ENCODE assay signal across 11 cellular contexts in the genomic region with DNA sequence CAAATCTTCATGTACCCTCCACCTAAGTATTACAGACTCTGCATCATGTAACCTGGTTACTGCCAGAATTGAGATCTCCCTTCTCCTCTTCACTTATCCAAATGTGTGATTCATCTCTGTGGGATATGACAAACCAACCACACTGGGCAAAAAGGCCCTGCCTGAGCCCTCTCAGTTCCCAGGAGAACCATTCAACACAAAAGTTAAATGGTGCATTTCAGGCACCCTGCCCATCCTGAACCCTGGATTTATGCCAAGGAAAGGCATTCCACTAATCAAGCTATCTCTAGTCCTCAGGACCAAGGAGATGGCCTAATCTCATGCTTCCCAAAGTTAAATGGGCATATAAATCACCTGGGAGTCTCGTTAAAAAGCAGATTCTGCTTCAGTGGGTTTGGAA.
DNase-seq lines count a peak whose midpoint lies in the region; ATAC-seq and TF ChIP-seq lines count a peak whose summit lies in the region.
"Had no signal": no experiment of that assay in that cellular context is flagged by ENCODE, and none has a peak within 500 bp of the region (broad histone marks: within the 10 kb centered on the region; RNA-seq: fewer than 3 reads in every experiment).

No MANE protein-coding gene starts in this region.

- no peaks in the 10 kb centered on the region for H3K9me3 ChIP-seq in SJCRH30 (replicated peaks)

- no peak for TF ChIP-seq CTCF in dorsolateral prefrontal cortex (IDR thresholded peaks at IDR 0.05 in 54 of 56, conservative IDR thresholded peaks at IDR 0.05 in 2 of 56; ENCODE audit: low read depth in 1 of 56, partially characterized antibody in 56 of 56)

- peak; percentile 87 for DNase-seq in AG20443 (ENCODE audit: low spot score)
- peak; percentile 65 for DNase-seq in H4 (ENCODE audit: low spot score)
- peak; percentile 51 to 66 for DNase-seq in SJCRH30
- DNase-seq in glomerular visceral epithelial cell (ENCODE audit: extremely low spot score), result peak; percentile 96
- no peak for DNase-seq in NCI-H526 (lab: John Stamatoyannopoulos, UW)
- no peak for DNase-seq in dorsolateral prefrontal cortex
- no peak for DNase-seq in HuH-7 (ENCODE audit: low spot score)
- DNase-seq: activated CD4-positive, alpha-beta T cell treated with anti-CD3 and anti-CD28 coated beads, Interleukin-2, amount 50 U/mL, for 48 hours; midbrain; NCI-H524 treated with DMSO at 0.1 percent for 48 hours had no signal

- H3K36me3 ChIP-seq in SJCRH30, result no peaks in the 10 kb centered on the region

- H3K4me3 ChIP-seq in SJCRH30 (no peak overlapping the region), dorsolateral prefrontal cortex (no peak overlapping the region)

- intact Hi-C loops in dorsolateral prefrontal cortex (cut with DNase I), result no loop called here

- H3K4me1 ChIP-seq in SJCRH30, result peaks cover 36% of the 10 kb centered on the region

- no peak for ATAC-seq in HG03460 (IDR thresholded peaks at IDR 0.05; ENCODE audit: unreplicated experiment)

- H3K27me3 ChIP-seq in SJCRH30 (no peaks in the 10 kb centered on the region), dorsolateral prefrontal cortex (no peaks in the 10 kb centered on the region)

- H3K27ac ChIP-seq in SJCRH30 (no peak overlapping the region), dorsolateral prefrontal cortex (peak overlapping the region in 27 of 59 donors; percentile 1 to 74 (median 27))

Comparison
In these comparisons a context has a peak if more than half of its experiments do, and no peak if none do; other contexts are left out.
1. DNase-seq: peak in AG20443 (single experiment), H4 (single experiment), SJCRH30 (2 of 2) and glomerular visceral epithelial cell (single experiment); none in NCI-H526 (0 of 2), dorsolateral prefrontal cortex (0 of 10) and HuH-7 (single experiment).